29 cellular contexts compared by ENCODE assay signal in genomic region chr1:7712731-7713323, GRCh38.
"Had no signal": no experiment of that assay in that cellular context is flagged by ENCODE, and none has a peak within 500 bp of the region (broad histone marks: within the 10 kb centered on the region; RNA-seq: fewer than 3 reads in every experiment).

No MANE protein-coding gene starts in this region.

- H3K4me3 ChIP-seq: stomach, suprapubic skin, testis, thoracic aorta, thyroid gland, tibial artery, tibial nerve, transverse colon, upper lobe of left lung, upper lobe of right lung, uterus, vagina had no signal

- H3K4me3 Mint-ChIP-seq: stimulated activated effector memory CD8-positive, alpha-beta T cell treated with anti-CD3 and anti-CD28 coated beads, Interleukin-12 subunit alpha, Interleukin-12 subunit beta, amount 100 ng/mL, for 72 hours; stimulated activated memory B cell treated with anti-CD40 and anti-IgM and Interleukin-4, amounts not matched to agents 10 μg/mL and 1 μg/mL and 100 μg/mL, for 72 hours; stimulated activated naive B cell treated with anti-CD40 and anti-IgM and Interleukin-4, amounts not matched to agents 10 μg/mL and 1 μg/mL and 100 μg/mL, for 72 hours; stimulated activated naive CD8-positive, alpha-beta T cell treated with anti-CD3 and anti-CD28 coated beads, Interleukin-15, amount 100 ng/mL, for 72 hours; stimulated activated naive CD8-positive, alpha-beta T cell treated with anti-CD3 and anti-CD28 coated beads, Interleukin-15, Interleukin-2, amounts not matched to agents 100 ng/mL and 50 ng/mL, for 24 hours; type B pancreatic cell had no signal

- H3K9me3 Mint-ChIP-seq: stimulated activated effector memory CD8-positive, alpha-beta T cell treated with anti-CD3 and anti-CD28 coated beads, Interleukin-12 subunit alpha, Interleukin-12 subunit beta, amount 100 ng/mL, for 72 hours; stimulated activated memory B cell treated with anti-CD40 and anti-IgM and Interleukin-4, amounts not matched to agents 10 μg/mL and 1 μg/mL and 100 μg/mL, for 72 hours; stimulated activated naive B cell treated with anti-CD40 and anti-IgM and Interleukin-4, amounts not matched to agents 10 μg/mL and 1 μg/mL and 100 μg/mL, for 72 hours; stimulated activated naive CD8-positive, alpha-beta T cell treated with anti-CD3 and anti-CD28 coated beads, Interleukin-15, amount 100 ng/mL, for 72 hours; stimulated activated naive CD8-positive, alpha-beta T cell treated with anti-CD3 and anti-CD28 coated beads, Interleukin-15, Interleukin-2, amounts not matched to agents 100 ng/mL and 50 ng/mL, for 24 hours; type B pancreatic cell had no signal

- FAIRE-seq: urothelium cell line had no signal

- H3K4me1 ChIP-seq: stomach, suprapubic skin, testis, thyroid gland, tibial artery, tibial nerve, transverse colon, upper lobe of left lung, upper lobe of right lung, uterus, vagina had no signal

- ATAC-seq: stimulated activated effector memory CD8-positive, alpha-beta T cell treated with anti-CD3 and anti-CD28 coated beads, Interleukin-12 subunit alpha, Interleukin-12 subunit beta, amount 100 ng/mL, for 72 hours; stimulated activated memory B cell treated with anti-CD40 and anti-IgM and Interleukin-4, amounts not matched to agents 10 μg/mL and 1 μg/mL and 100 μg/mL, for 72 hours; stimulated activated naive B cell treated with anti-CD40 and anti-IgM and Interleukin-4, amounts not matched to agents 10 μg/mL and 1 μg/mL and 100 μg/mL, for 72 hours; stimulated activated naive CD8-positive, alpha-beta T cell treated with anti-CD3 and anti-CD28 coated beads, Interleukin-15, amount 100 ng/mL, for 72 hours; stimulated activated naive CD8-positive, alpha-beta T cell treated with anti-CD3 and anti-CD28 coated beads, Interleukin-15, Interleukin-2, amounts not matched to agents 100 U/mL and 50 U/mL, for 24 hours; upper lobe of right lung had no signal

- H3K27me3 ChIP-seq: suprapubic skin, testis, thyroid gland, tibial nerve, upper lobe of left lung, upper lobe of right lung, uterus, vagina had no signal

- H3K27me3 Mint-ChIP-seq: stimulated activated memory B cell treated with anti-CD40 and anti-IgM and Interleukin-4, amounts not matched to agents 10 μg/mL and 1 μg/mL and 100 μg/mL, for 72 hours had no signal

- H3K27ac Mint-ChIP-seq: stimulated activated effector memory CD8-positive, alpha-beta T cell treated with anti-CD3 and anti-CD28 coated beads, Interleukin-12 subunit alpha, Interleukin-12 subunit beta, amount 100 ng/mL, for 72 hours; stimulated activated memory B cell treated with anti-CD40 and anti-IgM and Interleukin-4, amounts not matched to agents 10 μg/mL and 1 μg/mL and 100 μg/mL, for 72 hours; stimulated activated naive B cell treated with anti-CD40 and anti-IgM and Interleukin-4, amounts not matched to agents 10 μg/mL and 1 μg/mL and 100 μg/mL, for 72 hours; stimulated activated naive CD8-positive, alpha-beta T cell treated with anti-CD3 and anti-CD28 coated beads, Interleukin-15, amount 100 ng/mL, for 72 hours; stimulated activated naive CD8-positive, alpha-beta T cell treated with anti-CD3 and anti-CD28 coated beads, Interleukin-15, Interleukin-2, amounts not matched to agents 100 ng/mL and 50 ng/mL, for 24 hours; type B pancreatic cell had no signal

- H3K27ac ChIP-seq: stomach, suprapubic skin, testis, thoracic aorta, thyroid gland, tibial artery, tibial nerve, transverse colon, upper lobe of left lung, upper lobe of right lung, uterus, vagina had no signal

- H3K36me3 Mint-ChIP-seq: stimulated activated effector memory CD8-positive, alpha-beta T cell treated with anti-CD3 and anti-CD28 coated beads, Interleukin-12 subunit alpha, Interleukin-12 subunit beta, amount 100 ng/mL, for 72 hours; stimulated activated memory B cell treated with anti-CD40 and anti-IgM and Interleukin-4, amounts not matched to agents 10 μg/mL and 1 μg/mL and 100 μg/mL, for 72 hours; type B pancreatic cell had no signal

- DNase-seq: stimulated activated CD4-positive, alpha-beta T cell treated with anti-CD3 and anti-CD28 coated beads, Interleukin-2, amount 100 ng/mL, for 48 hours; stimulated activated CD4-positive, alpha-beta T cell treated with anti-CD3 and anti-CD28 coated beads, Interleukin-4, amount 100 ng/mL, for 1 hour; stimulated activated CD4-positive, alpha-beta T cell treated with anti-CD3 and anti-CD28 coated beads, Interleukin-4, amount 100 ng/mL, for 24 hours; stimulated activated CD4-positive, alpha-beta T cell treated with anti-CD3 and anti-CD28 coated beads, Interleukin-4, amount 100 ng/mL, for 4 hours; stimulated activated CD8-positive, alpha-beta memory T cell treated with anti-CD3 and anti-CD28 coated beads, Interleukin-4, amount 100 ng/mL, for 48 hours; stimulated activated naive B cell treated with anti-CD40 and anti-IgM and Interleukin-4, amounts not matched to agents 10 μg/mL and 1 μg/mL and 100 μg/mL, for 72 hours; stimulated activated naive CD4-positive, alpha-beta T cell; stimulated activated naive CD4-positive, alpha-beta T cell treated with Interleukin-2 at 50 U/mL for 16 hours; stimulated activated naive CD8-positive, alpha-beta T cell treated with anti-CD3 and anti-CD28 coated beads, Interleukin-15, amount 100 ng/mL, for 72 hours; stimulated activated naive CD8-positive, alpha-beta T cell treated with anti-CD3 and anti-CD28 coated beads, Interleukin-15, Interleukin-2, amounts not matched to agents 100 U/mL and 50 U/mL, for 24 hours; stomach; substantia nigra; testis; thyroid gland; tibial artery; transverse colon; trophoblast cell; upper lobe of left lung; upper lobe of right lung; uterus had no signal

- H3K4me1 Mint-ChIP-seq: stimulated activated effector memory CD8-positive, alpha-beta T cell treated with anti-CD3 and anti-CD28 coated beads, Interleukin-12 subunit alpha, Interleukin-12 subunit beta, amount 100 ng/mL, for 72 hours; stimulated activated memory B cell treated with anti-CD40 and anti-IgM and Interleukin-4, amounts not matched to agents 10 μg/mL and 1 μg/mL and 100 μg/mL, for 72 hours; stimulated activated naive B cell treated with anti-CD40 and anti-IgM and Interleukin-4, amounts not matched to agents 10 μg/mL and 1 μg/mL and 100 μg/mL, for 72 hours; stimulated activated naive CD8-positive, alpha-beta T cell treated with anti-CD3 and anti-CD28 coated beads, Interleukin-15, amount 100 ng/mL, for 72 hours had no signal

- H3K9me3 ChIP-seq: stomach, suprapubic skin, testis, thoracic aorta, thyroid gland, tibial artery, tibial nerve, transverse colon, upper lobe of left lung, upper lobe of right lung, uterus, vagina had no signal

- H3K36me3 ChIP-seq: stomach, suprapubic skin, thoracic aorta, thyroid gland, tibial artery, tibial nerve, transverse colon, upper lobe of left lung, upper lobe of right lung, uterus, vagina had no signal
